ENCODE assay signal across 8 cellular contexts in genomic region chr12:14948672-14949071, GRCh38. TPM values are rescaled to one million over a fixed set of nuclear protein-coding genes. Genes with fewer than 3 reads are reported as not detected.
DNase-seq lines count a peak whose midpoint lies in the region; ATAC-seq and TF ChIP-seq lines count a peak whose summit lies in the region.

No MANE protein-coding gene starts in this region.

- H3K4me3 Mint-ChIP-seq in activated T-cell treated with anti-CD3 and anti-CD28 coated beads, Interleukin-2, amount 50 U/mL, for 24 hours, result peak overlapping the region; percentile 86

- TF ChIP-seq CTCF in NB4 (IDR thresholded peaks at IDR 0.05; ENCODE audit: low read depth, low read length) (no peak), fibroblast of the aortic adventitia (IDR thresholded peaks at IDR 0.05; ENCODE audit: insufficient read depth, low read length) (no peak), omental fat pad (IDR thresholded peaks at IDR 0.05) (no peak)

- H3K27me3 Mint-ChIP-seq in activated T-cell treated with anti-CD3 and anti-CD28 coated beads, Interleukin-2, amount 50 U/mL, for 24 hours, result no peaks in the 10 kb centered on the region

- peaks cover 83% of the 10 kb centered on the region for H3K36me3 Mint-ChIP-seq in activated T-cell treated with anti-CD3 and anti-CD28 coated beads, Interleukin-2, amount 50 U/mL, for 24 hours (ENCODE audit: low read depth)

- H3K4me1 Mint-ChIP-seq in activated T-cell treated with anti-CD3 and anti-CD28 coated beads, Interleukin-2, amount 50 U/mL, for 24 hours (ENCODE audit: low read depth), result peaks cover 89% of the 10 kb centered on the region

- H3K9me3 Mint-ChIP-seq in activated T-cell treated with anti-CD3 and anti-CD28 coated beads, Interleukin-2, amount 50 U/mL, for 24 hours, result no peaks in the 10 kb centered on the region

- H3K4me3 ChIP-seq in NB4 (ENCODE audit: low read depth, low read length), result peak overlapping the region; percentile 64
- no peak overlapping the region for H3K4me3 ChIP-seq in fibroblast of the aortic adventitia (ENCODE audit: low read depth, low read length)

- peak overlapping the region; percentile 95 for H3K27ac Mint-ChIP-seq in activated T-cell treated with anti-CD3 and anti-CD28 coated beads, Interleukin-2, amount 50 U/mL, for 24 hours

- ATAC-seq in HG02610 (IDR thresholded peaks at IDR 0.05; ENCODE audit: unreplicated experiment), result peak; percentile 91
- peak; percentile 61 for ATAC-seq in omental fat pad (ENCODE audit: low FRiP score)

- peak; percentile 61 for DNase-seq in stimulated activated CD4-positive, alpha-beta T cell treated with anti-CD3 and anti-CD28 coated beads, Interleukin-15, amount 100 ng/mL, for 24 hours
- DNase-seq in stimulated activated CD4-positive, alpha-beta T cell treated with anti-CD3 and anti-CD28 coated beads, Interleukin-12 subunit alpha, Interleukin-12 subunit beta, amount 100 ng/mL, for 4 hours, result no peak
- DNase-seq in NB4 (ENCODE audit: low read depth) (peak; percentile 92), fibroblast of the aortic adventitia (ENCODE audit: low read depth) (peak; percentile 71), omental fat pad (ENCODE audit: low spot score) (no peak), T-helper 9 cell (no peak)
- no peak for DNase-seq in activated T-cell treated with anti-CD3 and anti-CD28 coated beads, Interleukin-2, amount 50 U/mL, for 24 hours

- peak; percentile 60 for TF ChIP-seq POLR2A in NB4 (IDR thresholded peaks at IDR 0.05; ENCODE audit: extremely low read depth, insufficient read length)

RNA-seq across cellular contexts. Expression of gene ERP27, which starts 10.3 kb away (rescaled TPM):
- total RNA-seq in fibroblast of the aortic adventitia (ENCODE audit: low replicate concordance) (0.18 TPM in 1 of 2 replicates, not detected in the other), omental fat pad (under 1 TPM in 2 of 4 donors, not detected in 2; 0.56 to 0.60 TPM)

RNA-seq across cellular contexts. Expression of gene ARHGDIB, which starts 12.7 kb away (rescaled TPM):
- total RNA-seq in fibroblast of the aortic adventitia (ENCODE audit: low replicate concordance) (2.4 and 7.2 TPM in 2 replicates), omental fat pad (100 to 1,000 TPM; 128 to 259 (median 205) TPM)

RNA-seq across cellular contexts. Expression of gene PDE6H, which starts 24.2 kb away (rescaled TPM):
- total RNA-seq in fibroblast of the aortic adventitia (ENCODE audit: low replicate concordance), result not detected in 2 replicates
- total RNA-seq in omental fat pad, result not detected

Comparison
In these comparisons a context has a peak if more than half of its experiments do, and no peak if none do; other contexts are left out.
1. DNase-seq: peak in stimulated activated CD4-positive, alpha-beta T cell treated with anti-CD3 and anti-CD28 coated beads, Interleukin-15, amount 100 ng/mL, for 24 hours (single experiment), NB4 (single experiment) and fibroblast of the aortic adventitia (single experiment); none in stimulated activated CD4-positive, alpha-beta T cell treated with anti-CD3 and anti-CD28 coated beads, Interleukin-12 subunit alpha, Interleukin-12 subunit beta, amount 100 ng/mL, for 4 hours (single experiment), activated T-cell treated with anti-CD3 and anti-CD28 coated beads, Interleukin-2, amount 50 U/mL, for 24 hours (single experiment), omental fat pad (single experiment) and T-helper 9 cell (single experiment).
2. RNA of gene ARHGDIB, which starts 12.7 kb away (total RNA-seq): 128 to 259 TPM in omental fat pad; 2.4 to 7.2 TPM in fibroblast of the aortic adventitia; every median in the first group is over 10 times any median in the second.